In genomic region chr6:25302677-25303128, GRCh38 we compare ENCODE assay signal across 10 cellular contexts. TPM values are rescaled to one million over a fixed set of nuclear protein-coding genes. Genes with fewer than 3 reads are reported as not detected.
DNase-seq lines count a peak whose midpoint lies in the region; ATAC-seq and TF ChIP-seq lines count a peak whose summit lies in the region.
"Had no signal": no experiment of that assay in that cellular context is flagged by ENCODE, and none has a peak within 500 bp of the region (broad histone marks: within the 10 kb centered on the region; RNA-seq: fewer than 3 reads in every experiment).

No MANE protein-coding gene starts in this region.

- DNase-seq in Right ventricle myocardium inferior (ENCODE audit: missing footprints) (no peak), cardiac septum (ENCODE audit: low spot score) (no peak), SK-N-SH (no peak), hepatocyte (ENCODE audit: low spot score) (peak; percentile 58), aorta (no peak), prostate gland (ENCODE audit: low spot score) (no peak)
- DNase-seq: activated naive CD4-positive, alpha-beta T cell treated with Interleukin-2 at 50 U/mL for 16 hours; CD4-positive, alpha-beta T cell had no signal

- CTCF ChIA-PET in SK-N-SH (lab: Yijun Ruan, JAX), result interaction anchor here (0.6 to 1.7 kb wide), 3 partner anchors 24 to 120 kb away, joined by 3 to 5 read pairs (median 3); partner anchors contain the start of gene CARMIL1

- H3K27ac ChIP-seq in SK-N-SH (ENCODE audit: low read depth in 2 of 2, low read length in 1 of 2) (peak overlapping the region in 1 of 2 experiments; percentile 71; a peak in 2 of 4 replicates), hepatocyte (peak overlapping the region; percentile 67), aorta (ENCODE audit: low read depth in 1 of 2, low read length in 2 of 2) (peak overlapping the region; percentile 89 to 90), prostate gland (no peak overlapping the region)

- H3K27me3 ChIP-seq in SK-N-SH (ENCODE audit: insufficient read depth), result no peaks in the 10 kb centered on the region
- no peaks in the 10 kb centered on the region for H3K27me3 ChIP-seq in hepatocyte
- H3K27me3 ChIP-seq in aorta (ENCODE audit: control insufficient read depth in 1 of 2, insufficient read depth in 2 of 2, low read length in 1 of 2), result no peaks in the 10 kb centered on the region
- H3K27me3 ChIP-seq in prostate gland (replicated peaks; ENCODE audit: insufficient read depth), result no peaks in the 10 kb centered on the region

- peak overlapping the region; percentile 6; the same call in 1 of the 2 replicates for H3K9ac ChIP-seq in SK-N-SH

- POLR2A ChIA-PET in SK-N-SH (lab: Yijun Ruan, JAX), result no interaction called here

- H4K20me1 ChIP-seq in SK-N-SH (ENCODE audit: insufficient read depth), result no peaks in the 10 kb centered on the region
- H4K20me1 ChIP-seq in hepatocyte (ENCODE audit: insufficient read depth, poor library complexity, severe bottlenecking), result no peaks in the 10 kb centered on the region

- H3K4me2 ChIP-seq in SK-N-SH (peak overlapping the region; percentile 29; the same call in 1 of the 2 replicates), hepatocyte (peak overlapping the region; percentile 62)

- intact Hi-C loops in Right ventricle myocardium inferior (cut with DNase I), result no loop called here
- intact Hi-C loops in cardiac septum (cut with DNase I), result no loop called here
- intact Hi-C loops in aorta (cut with DNase I), result no loop called here
- intact Hi-C loops in prostate gland (cut with DNase I), result no loop called here

- H3K4me3 ChIP-seq in SK-N-SH (ENCODE audit: low read depth in 2 of 2, low read length in 1 of 2), result no peak overlapping the region
- no peak overlapping the region for H3K4me3 ChIP-seq in hepatocyte
- H3K4me3 ChIP-seq in aorta (ENCODE audit: low read length in 2 of 2), result peak overlapping the region in 1 of 2 donors; percentile 34
- no peak overlapping the region for H3K4me3 ChIP-seq in prostate gland

- H3K4me1 ChIP-seq in SK-N-SH (ENCODE audit: control insufficient read depth in 1 of 2, insufficient read depth in 2 of 2, low read depth in 1 of 2, low read length in 1 of 2) (peaks cover 2 to 4% of the 10 kb centered on the region in 2 experiments; a peak in 2 of 4 replicates), hepatocyte (ENCODE audit: insufficient read depth) (peaks cover 28% of the 10 kb centered on the region), aorta (ENCODE audit: control insufficient read depth in 1 of 2, insufficient read depth in 2 of 2, low read length in 2 of 2) (peaks cover 9 to 29% of the 10 kb centered on the region in 2 donors), prostate gland (replicated peaks) (no peaks in the 10 kb centered on the region)

- H3K9me2 ChIP-seq in SK-N-SH (no peaks in the 10 kb centered on the region), hepatocyte (replicated peaks; ENCODE audit: insufficient read depth) (no peaks in the 10 kb centered on the region)

- 0 out of 2 replicates have a peak overlapping the region, but pooled peaks have one; percentile 20 for H2AFZ ChIP-seq in SK-N-SH (ENCODE audit: low read depth)
- no peak overlapping the region for H2AFZ ChIP-seq in hepatocyte

- 41% methylated on average over 6 of the region's 6 CpGs for WGBS in SK-N-SH (ENCODE audit: low lambda C conversion rate)
- 17% methylated on average over 6 of the region's 6 CpGs for WGBS in hepatocyte (ENCODE audit: low lambda C conversion rate, missing lambda C conversion rate)
- 37 to 48% methylated on average over 6 of the region's 6 CpGs for WGBS in aorta, 2 donors
- 44% methylated on average over 6 of the region's 6 CpGs for WGBS in prostate gland

- no peaks in the 10 kb centered on the region for H3K36me3 ChIP-seq in SK-N-SH (replicated peaks in 1 of 2; ENCODE audit: control insufficient read depth in 1 of 2, insufficient read depth in 2 of 2, low read length in 1 of 2)
- no peaks in the 10 kb centered on the region for H3K36me3 ChIP-seq in hepatocyte (replicated peaks; ENCODE audit: insufficient read depth, low read depth)
- H3K36me3 ChIP-seq in aorta (ENCODE audit: control insufficient read depth in 1 of 2, insufficient read depth in 2 of 2, low read length in 1 of 2), result no peaks in the 10 kb centered on the region
- H3K36me3 ChIP-seq in prostate gland, result no peaks in the 10 kb centered on the region

- TF ChIP-seq CTCF in SK-N-SH (IDR thresholded peaks at IDR 0.05) (no peak), hepatocyte (IDR thresholded peaks at IDR 0.05; ENCODE audit: poor library complexity) (no peak), prostate gland (IDR thresholded peaks at IDR 0.05) (no peak)

- TF ChIP-seq RAD21 in SK-N-SH (IDR thresholded peaks at IDR 0.05; ENCODE audit: low read length), result no peak

- ATAC-seq in Right ventricle myocardium inferior (peak; percentile 61), aorta (ENCODE audit: low FRiP score) (peak; percentile 64), GM19351 (IDR thresholded peaks at IDR 0.05; ENCODE audit: unreplicated experiment) (no peak), HG03457 (IDR thresholded peaks at IDR 0.05; ENCODE audit: unreplicated experiment) (no peak)

- TF ChIP-seq POLR2A in prostate gland (IDR thresholded peaks at IDR 0.05), result no peak

- 0 out of 4 replicates have a peak, but pooled peaks of 1 of the 2 experiments have one; percentile 32 for TF ChIP-seq EP300 in SK-N-SH (IDR thresholded peaks at IDR 0.05; ENCODE audit: borderline replicate concordance in 1 of 2, low read depth in 1 of 2, low read length in 1 of 2)

- no peaks in the 10 kb centered on the region for H3K79me2 ChIP-seq in SK-N-SH (ENCODE audit: insufficient read depth)
- H3K79me2 ChIP-seq in hepatocyte, result peaks cover 91% of the 10 kb centered on the region

- H3K9me3 ChIP-seq in SK-N-SH (no peaks in the 10 kb centered on the region), hepatocyte (ENCODE audit: low read depth) (no peaks in the 10 kb centered on the region), aorta (ENCODE audit: control insufficient read depth, low read length) (no peaks in the 10 kb centered on the region), prostate gland (no peaks in the 10 kb centered on the region)

- peaks cover 8% of the 10 kb centered on the region for H3F3A ChIP-seq in SK-N-SH (replicated peaks; ENCODE audit: insufficient read depth)

TF ChIP-seq in SK-N-SH, 30 proteins besides CTCF, POLR2A, EP300 and RAD21 (continues in another document):
- peak; percentile 59 for TF ChIP-seq TCF12 (IDR thresholded peaks at IDR 0.05)
- TF ChIP-seq, protein P1, sequence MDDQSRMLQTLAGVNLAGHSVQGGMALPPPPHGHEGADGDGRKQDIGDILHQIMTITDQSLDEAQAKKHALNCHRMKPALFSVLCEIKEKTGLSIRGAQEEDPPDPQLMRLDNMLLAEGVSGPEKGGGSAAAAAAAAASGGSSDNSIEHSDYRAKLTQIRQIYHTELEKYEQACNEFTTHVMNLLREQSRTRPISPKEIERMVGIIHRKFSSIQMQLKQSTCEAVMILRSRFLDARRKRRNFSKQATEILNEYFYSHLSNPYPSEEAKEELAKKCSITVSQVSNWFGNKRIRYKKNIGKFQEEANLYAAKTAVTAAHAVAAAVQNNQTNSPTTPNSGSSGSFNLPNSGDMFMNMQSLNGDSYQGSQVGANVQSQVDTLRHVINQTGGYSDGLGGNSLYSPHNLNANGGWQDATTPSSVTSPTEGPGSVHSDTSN (IDR thresholded peaks at IDR 0.05), result peak; percentile 71
- TF ChIP-seq NFIC (IDR thresholded peaks at IDR 0.05; ENCODE audit: borderline replicate concordance), result 0 out of 2 replicates have a peak, but pooled peaks have one; percentile 17
- TF ChIP-seq, protein P2, sequence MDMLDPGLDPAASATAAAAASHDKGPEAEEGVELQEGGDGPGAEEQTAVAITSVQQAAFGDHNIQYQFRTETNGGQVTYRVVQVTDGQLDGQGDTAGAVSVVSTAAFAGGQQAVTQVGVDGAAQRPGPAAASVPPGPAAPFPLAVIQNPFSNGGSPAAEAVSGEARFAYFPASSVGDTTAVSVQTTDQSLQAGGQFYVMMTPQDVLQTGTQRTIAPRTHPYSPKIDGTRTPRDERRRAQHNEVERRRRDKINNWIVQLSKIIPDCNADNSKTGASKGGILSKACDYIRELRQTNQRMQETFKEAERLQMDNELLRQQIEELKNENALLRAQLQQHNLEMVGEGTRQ (IDR thresholded peaks at IDR 0.05; ENCODE audit: borderline replicate concordance, low read depth, low read length), result no peak
- TF ChIP-seq FOSL2 (IDR thresholded peaks at IDR 0.05; ENCODE audit: borderline replicate concordance, low read depth), result 0 out of 2 replicates have a peak, but pooled peaks have one; percentile 14
- TF ChIP-seq YY1 (IDR thresholded peaks at IDR 0.05; ENCODE audit: low read depth), result no peak
- TF ChIP-seq TAF1 (IDR thresholded peaks at IDR 0.05; ENCODE audit: borderline replicate concordance, low read depth, low read length), result no peak
- TF ChIP-seq JUND (IDR thresholded peaks at IDR 0.05), result no peak; the same call in 1 of the 2 replicates
- TF ChIP-seq MEF2A (IDR thresholded peaks at IDR 0.05; ENCODE audit: borderline replicate concordance, low read depth), result no peak

RNA-seq across cellular contexts. Expression of gene CARMIL1, which starts 23.5 kb away (rescaled TPM):
- total RNA-seq in Right ventricle myocardium inferior, result 5.4 TPM
- total RNA-seq in cardiac septum, result 7.5 TPM
- 1.7 TPM in 2 replicates for polyA plus RNA-seq in SK-N-SH (2012; rRNA removed)
- 2.2 TPM in 2 replicates for polyA plus RNA-seq in SK-N-SH (2012; cell fraction: cytosol; rRNA removed)
- polyA plus RNA-seq in SK-N-SH (2012; cell fraction: nucleus; rRNA removed), result 2.1 and 2.8 TPM in 2 replicates
- total RNA-seq in hepatocyte, result 37.3 and 40.6 TPM in 2 replicates
- 15.5 and 19.5 TPM in 2 replicates for polyA plus RNA-seq in hepatocyte
- total RNA-seq in aorta, result 10 to 100 TPM; 32.2 to 33.9 TPM
- 10 to 100 TPM; 22.3 to 30.9 TPM for polyA plus RNA-seq in aorta
- 10 to 100 TPM; 12.9 to 71.7 TPM for total RNA-seq in prostate gland

Comparison
In these comparisons a context has a peak if more than half of its experiments do, and no peak if none do; other contexts are left out.
1. ATAC-seq: peak in Right ventricle myocardium inferior (single experiment) and aorta (single experiment); none in GM19351 (single experiment) and HG03457 (single experiment).
2. H3K27ac ChIP-seq: peak in hepatocyte (single experiment) and aorta (2 of 2); none in prostate gland (0 of 2).